1 cellular context compared by ENCODE assay signal in the genomic region with DNA sequence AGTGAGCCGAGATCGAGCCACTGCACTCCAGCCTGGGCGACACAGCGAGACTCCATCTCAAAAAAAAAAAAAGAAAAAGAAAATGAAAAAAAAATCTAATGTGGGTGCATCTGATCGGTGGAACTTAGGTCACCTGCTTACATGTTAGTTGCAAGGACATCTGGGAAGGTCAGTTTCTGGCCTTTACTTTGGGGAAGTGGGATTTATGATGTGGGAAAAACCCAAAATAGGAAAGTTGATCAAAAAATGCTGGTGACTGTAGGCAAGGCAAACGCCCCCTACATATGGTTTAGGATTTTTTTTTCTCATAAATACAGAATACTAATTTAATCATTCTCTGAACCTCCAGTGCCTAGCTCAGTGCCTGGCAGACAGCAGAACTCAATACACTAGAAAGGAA.
TF ChIP-seq lines count a peak whose summit lies in the region.

No MANE protein-coding gene starts in this region.

TF ChIP-seq in HepG2, 621 proteins besides CTCF, POLR2A, EP300 and RAD21:
- TF ChIP-seq ZNF691 (CRISPR knock-in tag; IDR thresholded peaks at IDR 0.05; ENCODE audit: borderline replicate concordance, low read depth) (no peak), ZNF530 (CRISPR knock-in tag; IDR thresholded peaks at IDR 0.05; ENCODE audit: low read depth) (no peak), KLF12 (CRISPR knock-in tag; IDR thresholded peaks at IDR 0.05; ENCODE audit: borderline replicate concordance) (no peak), ZNF441 (CRISPR knock-in tag; IDR thresholded peaks at IDR 0.05; ENCODE audit: borderline replicate concordance) (no peak), NCOA5 (CRISPR knock-in tag; IDR thresholded peaks at IDR 0.05) (no peak), ZNF18 (CRISPR knock-in tag; IDR thresholded peaks at IDR 0.05; ENCODE audit: insufficient replicate concordance) (no peak), ZNF598 (CRISPR knock-in tag; IDR thresholded peaks at IDR 0.05; ENCODE audit: borderline replicate concordance) (no peak), ZNF616 (CRISPR knock-in tag; IDR thresholded peaks at IDR 0.05; ENCODE audit: low read depth) (no peak), ZNF777 (CRISPR knock-in tag; IDR thresholded peaks at IDR 0.05) (no peak), ZC3H13 (CRISPR knock-in tag; IDR thresholded peaks at IDR 0.05) (no peak), ZEB1 (IDR thresholded peaks at IDR 0.05; ENCODE audit: insufficient replicate concordance, low read depth) (no peak), TCF7 (IDR thresholded peaks at IDR 0.05; ENCODE audit: low read depth) (no peak), BCL3 (CRISPR knock-in tag; IDR thresholded peaks at IDR 0.05) (no peak), DMTF1 (CRISPR knock-in tag; IDR thresholded peaks at IDR 0.05) (no peak), ZNF136 (CRISPR knock-in tag; IDR thresholded peaks at IDR 0.05; ENCODE audit: low read depth) (no peak)
